ENCODE assay signal across 7 cellular contexts in genomic region chr6:145814035-145814500, GRCh38. TPM values are rescaled to one million over a fixed set of nuclear protein-coding genes. Genes with fewer than 3 reads are reported as not detected.
DNase-seq lines count a peak whose midpoint lies in the region; ATAC-seq and TF ChIP-seq lines count a peak whose summit lies in the region.

No MANE protein-coding gene starts in this region.

- peak overlapping the region; percentile 76 for H3K27ac ChIP-seq in HUES6 (ENCODE audit: low read depth, low read length)
- peak overlapping the region; percentile 88 to 91 for H3K27ac ChIP-seq in liver (ENCODE audit: low read depth in 1 of 2, low read length in 2 of 2)
- H3K27ac ChIP-seq in stomach smooth muscle (ENCODE audit: low read length) = peak overlapping the region; percentile 97

- DNase-seq in GF-D8 (lab: John Stamatoyannopoulos, UW) = peak; percentile 52
- DNase-seq in T-cell = peak in 7 of 34 experiments; percentile 1 to 13 (median 3)
- DNase-seq in dermis blood vessel endothelial cell = peak; percentile 61

- H3K4me1 Mint-ChIP-seq in T-cell = peaks cover 43 to 51% (median 50%) of the 10 kb centered on the region in 3 donors

- no peaks in the 10 kb centered on the region for H3K9me3 Mint-ChIP-seq in T-cell

- H3K9me3 ChIP-seq in HUES6 (ENCODE audit: control insufficient read depth, insufficient read depth, low read depth, low read length) = no peaks in the 10 kb centered on the region
- H3K9me3 ChIP-seq in liver (ENCODE audit: control insufficient read depth in 4 of 4, low read length in 3 of 4) = no peaks in the 10 kb centered on the region
- no peaks in the 10 kb centered on the region for H3K9me3 ChIP-seq in stomach smooth muscle (ENCODE audit: control insufficient read depth in 2 of 2, low read length in 2 of 2)

- WGBS in liver = under 1% methylated on average over 33 of the region's 33 CpGs

- peak overlapping the region; percentile 76 to 89 (median 80) for H3K4me3 Mint-ChIP-seq in T-cell

- H3K4me3 ChIP-seq in HUES6 (ENCODE audit: low read depth, low read length) (peak overlapping the region; percentile 82), liver (ENCODE audit: low read depth in 1 of 3, low read length in 3 of 3) (peak overlapping the region; percentile 83 to 92 (median 85)), stomach smooth muscle (ENCODE audit: low read length in 2 of 2) (peak overlapping the region; percentile 90 to 99)

- H3K9ac ChIP-seq in HUES6 (ENCODE audit: low read length) (peak overlapping the region; percentile 92), liver (ENCODE audit: low read depth in 1 of 2, low read length in 2 of 2) (peak overlapping the region; percentile 8 to 56), stomach smooth muscle (ENCODE audit: low read length in 2 of 2) (peak overlapping the region; percentile 90 to 98)

- H3K27me3 ChIP-seq in HUES6 (ENCODE audit: control insufficient read depth, insufficient read depth, low read length) (no peaks in the 10 kb centered on the region), liver (ENCODE audit: control insufficient read depth in 4 of 4, insufficient read depth in 4 of 4, low read length in 3 of 4) (no peaks in the 10 kb centered on the region), stomach smooth muscle (ENCODE audit: control insufficient read depth in 1 of 2, insufficient read depth in 2 of 2, low read length in 2 of 2) (no peaks in the 10 kb centered on the region)

- CTCF ChIA-PET in T-cell (lab: Charles Lee) = interaction anchor here (0.6 to 1.4 kb wide), 8 partner anchors 9 to 150 kb away, joined by 3 to 16 read pairs (median 4); partner anchors contain the start of genes SHPRH (in 2 of the 2) and EPM2A (in 1 of the 2)

- H3K27ac Mint-ChIP-seq in T-cell = peak overlapping the region; percentile 2 to 18

- H3K27me3 Mint-ChIP-seq in T-cell = no peaks in the 10 kb centered on the region

- no peaks in the 10 kb centered on the region for H3K36me3 Mint-ChIP-seq in T-cell

- no peak for TF ChIP-seq RAD21 in liver (IDR thresholded peaks at IDR 0.05)

- H3K4me1 ChIP-seq in HUES6 (ENCODE audit: control insufficient read depth, insufficient read depth, low read length) = peaks cover 26% of the 10 kb centered on the region
- H3K4me1 ChIP-seq in liver (ENCODE audit: control insufficient read depth in 4 of 4, insufficient read depth in 4 of 4, low read length in 3 of 4) = peaks cover 2 to 22% (median 13%) of the 10 kb centered on the region in 4 donors
- peaks cover 4% of the 10 kb centered on the region for H3K4me1 ChIP-seq in stomach smooth muscle (ENCODE audit: control insufficient read depth, insufficient read depth, low read length)

- peaks cover 2% of the 10 kb centered on the region; the same call in 1 of the 2 replicates for H3K36me3 ChIP-seq in HUES6 (ENCODE audit: control insufficient read depth, insufficient read depth, low read length)
- H3K36me3 ChIP-seq in liver (ENCODE audit: control insufficient read depth in 4 of 4, insufficient read depth in 3 of 4, low read depth in 1 of 4, low read length in 3 of 4) = no peaks in the 10 kb centered on the region
- H3K36me3 ChIP-seq in stomach smooth muscle (ENCODE audit: control insufficient read depth in 2 of 2, insufficient read depth in 2 of 2, low read length in 2 of 2) = peaks cover 0 to 2% of the 10 kb centered on the region in 2 donors

- peak; percentile 30 for ATAC-seq in GM21717 (IDR thresholded peaks at IDR 0.05; ENCODE audit: unreplicated experiment)
- ATAC-seq in T-cell (replicated peaks in 1 of 4) = peak; percentile 10 to 33 (median 28)

- POLR2A ChIA-PET in T-cell (lab: Charles Lee) = interaction anchor here in 1 of 2 donors (1.9 kb wide), 1 partner anchor 76 kb away, joined by 7 read pairs; no protein-coding TSS in a partner anchor

- no peak for TF ChIP-seq CTCF in liver (IDR thresholded peaks at IDR 0.05; ENCODE audit: low read depth, low read length, missing input control)

TF ChIP-seq in liver, 16 proteins besides CTCF, POLR2A, EP300 and RAD21:
- TF ChIP-seq MAX (IDR thresholded peaks at IDR 0.05) (no peak), NR2F2 (IDR thresholded peaks at IDR 0.05) (peak; percentile 26), FOXA2 (IDR thresholded peaks at IDR 0.05) (no peak), TAF1 (conservative IDR thresholded peaks at IDR 0.05) (no peak), ZBTB33 (IDR thresholded peaks at IDR 0.05) (no peak), GABPA (IDR thresholded peaks at IDR 0.05 in 1 of 2, conservative IDR thresholded peaks at IDR 0.05 in 1 of 2) (no peak), RXRA (IDR thresholded peaks at IDR 0.05) (peak; percentile 32 to 40)

RNA-seq across cellular contexts. Expression of gene FBXO30, which starts 0.5 kb away (rescaled TPM):
- total RNA-seq in T-cell (1 to 10 TPM; 2.5 to 6.2 (median 5.0) TPM), dermis blood vessel endothelial cell (14.8 and 18.5 TPM in 2 replicates), liver (10 to 100 TPM in 1 of 2 donors, 1 to 10 TPM in 1; 5.4 to 15.5 TPM)
- polyA plus RNA-seq in liver = 1 to 10 TPM in 1 of 2 donors, under 1 TPM in 1; 0.90 to 1.6 TPM

Comparison
In these comparisons a context has a peak if more than half of its experiments do, and no peak if none do; other contexts are left out.
1. H3K9ac ChIP-seq: peak in every context shown above with its lines; median percentile 94 in stomach smooth muscle; 92 in HUES6; 32 in liver.